In the genomic region with DNA sequence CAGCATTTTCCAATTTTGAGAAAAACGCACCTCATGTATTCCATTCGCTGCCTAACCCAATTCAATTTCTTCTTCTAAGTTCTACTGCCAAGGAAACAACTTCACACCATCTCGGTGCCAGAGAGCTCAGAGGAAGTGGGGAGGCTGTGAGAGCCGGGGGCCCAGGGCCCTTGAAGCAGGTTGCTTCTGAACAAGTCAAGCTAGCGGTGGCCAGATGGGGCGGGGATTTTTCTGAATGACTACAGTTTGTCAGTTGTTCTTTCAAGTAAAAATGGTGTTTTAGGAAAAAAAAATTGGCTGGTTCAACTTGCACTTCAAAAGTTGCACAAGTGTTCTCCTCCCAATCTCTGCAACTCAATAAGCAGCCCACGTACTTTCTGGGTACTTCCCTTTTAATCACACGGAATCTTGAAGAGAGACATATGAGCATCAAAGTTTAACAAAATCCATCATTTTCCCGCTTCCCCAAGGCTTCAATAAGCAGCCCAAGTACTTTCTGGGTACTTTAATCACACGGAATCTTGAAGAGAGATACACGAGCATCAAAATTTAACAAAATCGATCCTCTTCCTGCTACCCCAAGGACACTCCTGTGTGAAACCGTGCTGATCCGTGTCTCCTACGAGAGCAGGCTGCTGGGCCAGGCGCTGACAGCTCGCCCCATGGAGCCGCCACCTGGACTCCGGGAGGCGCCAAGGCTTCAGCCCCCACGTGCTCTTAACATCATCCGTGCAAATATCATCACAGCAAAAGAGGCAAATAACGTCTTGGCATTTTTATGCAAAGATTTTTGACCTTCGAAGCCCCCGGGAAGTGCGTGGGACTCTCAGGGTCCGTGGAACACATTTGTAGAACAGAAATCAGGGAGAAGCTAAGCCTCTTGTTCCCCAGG, we compare ENCODE assay signal across 10 cellular contexts.
DNase-seq lines count a peak whose midpoint lies in the region; ATAC-seq and TF ChIP-seq lines count a peak whose summit lies in the region.
"Had no signal": no experiment of that assay in that cellular context is flagged by ENCODE, and none has a peak within 500 bp of the region (broad histone marks: within the 10 kb centered on the region; RNA-seq: fewer than 3 reads in every experiment).

No MANE protein-coding gene starts in this region.

- no peak for TF ChIP-seq CTCF in left ventricle myocardium inferior (IDR thresholded peaks at IDR 0.05; ENCODE audit: borderline replicate concordance)

- peaks cover 37% of the 10 kb centered on the region for H3K27me3 ChIP-seq in left ventricle myocardium inferior (ENCODE audit: low read depth)

- peaks cover 50% of the 10 kb centered on the region for H3K27me3 Mint-ChIP-seq in activated T-helper 1 cell treated with anti-CD3 and anti-CD28 coated beads, Interleukin-12 subunit alpha, Interleukin-12 subunit beta, Interleukin-2, Interleukin-4 antibody, amounts not matched to agents 30 ng/mL and 10 ng/mL and 1 ng/mL, durations not matched to agents 14 hours and 24 hours and 36 hours (ENCODE audit: insufficient read depth)

- no peak overlapping the region for H3K27ac Mint-ChIP-seq in activated T-helper 1 cell treated with anti-CD3 and anti-CD28 coated beads, Interleukin-12 subunit alpha, Interleukin-12 subunit beta, Interleukin-2, Interleukin-4 antibody, amounts not matched to agents 30 ng/mL and 10 ng/mL and 1 ng/mL, durations not matched to agents 14 hours and 24 hours and 36 hours
- H3K27ac Mint-ChIP-seq: stimulated activated effector memory CD8-positive, alpha-beta T cell treated with anti-CD3 and anti-CD28 coated beads, Interleukin-12 subunit alpha, Interleukin-12 subunit beta, amount 100 ng/mL, for 72 hours had no signal

- H3K9me3 ChIP-seq in KOPT-K1 (ENCODE audit: insufficient read depth, low read length, poor library complexity, severe bottlenecking) (no peaks in the 10 kb centered on the region), left ventricle myocardium inferior (replicated peaks) (no peaks in the 10 kb centered on the region)
- H3K9me3 ChIP-seq: A549 had no signal

- no peaks in the 10 kb centered on the region for H3K36me3 ChIP-seq in KOPT-K1 (ENCODE audit: insufficient read depth, low read length)
- H3K36me3 ChIP-seq in left ventricle myocardium inferior: no peaks in the 10 kb centered on the region

- intact Hi-C loops in left ventricle myocardium inferior (cut with micrococcal nuclease): loop anchor here (2.0 to 10.0 kb wide), 3 partner anchors 121 to 412 kb away; partner anchors contain the start of gene PDE10A
- intact Hi-C loops in sciatic nerve (cut with DNase I): loop anchor here (10.0 kb wide), 1 partner anchor 405 kb away; no protein-coding TSS in a partner anchor
- intact Hi-C loops in activated T-helper 1 cell treated with anti-CD3 and anti-CD28 coated beads, Interleukin-12 subunit alpha, Interleukin-12 subunit beta, Interleukin-2, Interleukin-4 antibody, amounts not matched to agents 30 ng/mL and 10 ng/mL and 1 ng/mL, durations not matched to agents 14 hours and 24 hours and 36 hours (cut with micrococcal nuclease): loop anchor here (1.0 to 5.0 kb wide), 2 partner anchors 120 to 182 kb away; no protein-coding TSS in a partner anchor

- no peak overlapping the region for H3K4me3 Mint-ChIP-seq in activated T-helper 1 cell treated with anti-CD3 and anti-CD28 coated beads, Interleukin-12 subunit alpha, Interleukin-12 subunit beta, Interleukin-2, Interleukin-4 antibody, amounts not matched to agents 30 ng/mL and 10 ng/mL and 1 ng/mL, durations not matched to agents 14 hours and 24 hours and 36 hours
- H3K4me3 Mint-ChIP-seq: stimulated activated effector memory CD8-positive, alpha-beta T cell treated with anti-CD3 and anti-CD28 coated beads, Interleukin-12 subunit alpha, Interleukin-12 subunit beta, amount 100 ng/mL, for 72 hours had no signal

- DNase-seq in NCI-H748 (lab: John Stamatoyannopoulos, UW; ENCODE audit: unreplicated experiment) (peak; percentile 6), NCI-H748 treated with DMSO at 0.1 percent for 48 hours (lab: John Stamatoyannopoulos, UW) (no peak), left ventricle myocardium inferior (no peak), sciatic nerve (ENCODE audit: low spot score) (no peak), SIG-M5 treated with dmso at 0.1 percent for 504 hours (lab: John Stamatoyannopoulos, UW; ENCODE audit: unreplicated experiment) (no peak), AG08395 (ENCODE audit: low spot score) (no peak)
- DNase-seq in activated T-helper 1 cell treated with anti-CD3 and anti-CD28 coated beads, Interleukin-12 subunit alpha, Interleukin-12 subunit beta, Interleukin-2, Interleukin-4 antibody, amounts not matched to agents 30 ng/mL and 10 ng/mL and 1 ng/mL, durations not matched to agents 14 hours and 24 hours and 36 hours (ENCODE audit: low spot score): no peak

- peak; percentile 27 for ATAC-seq in sciatic nerve
- ATAC-seq: stimulated activated effector memory CD8-positive, alpha-beta T cell treated with anti-CD3 and anti-CD28 coated beads, Interleukin-12 subunit alpha, Interleukin-12 subunit beta, amount 100 ng/mL, for 72 hours had no signal

- peaks cover 37% of the 10 kb centered on the region for H3K4me1 ChIP-seq in left ventricle myocardium inferior

- H3K27ac ChIP-seq in KOPT-K1 (ENCODE audit: low read depth, low read length, poor library complexity, severe bottlenecking) (peak overlapping the region; percentile 53), left ventricle myocardium inferior (replicated peaks) (no peak overlapping the region)
- H3K27ac ChIP-seq: A549 had no signal

- peak overlapping the region; percentile 49 for H3K4me3 ChIP-seq in left ventricle myocardium inferior
- H3K4me3 ChIP-seq: A549 had no signal

- no peaks in the 10 kb centered on the region for H3K9me3 Mint-ChIP-seq in activated T-helper 1 cell treated with anti-CD3 and anti-CD28 coated beads, Interleukin-12 subunit alpha, Interleukin-12 subunit beta, Interleukin-2, Interleukin-4 antibody, amounts not matched to agents 30 ng/mL and 10 ng/mL and 1 ng/mL, durations not matched to agents 14 hours and 24 hours and 36 hours
- H3K9me3 Mint-ChIP-seq: stimulated activated effector memory CD8-positive, alpha-beta T cell treated with anti-CD3 and anti-CD28 coated beads, Interleukin-12 subunit alpha, Interleukin-12 subunit beta, amount 100 ng/mL, for 72 hours had no signal

- H3K4me1 Mint-ChIP-seq in activated T-helper 1 cell treated with anti-CD3 and anti-CD28 coated beads, Interleukin-12 subunit alpha, Interleukin-12 subunit beta, Interleukin-2, Interleukin-4 antibody, amounts not matched to agents 30 ng/mL and 10 ng/mL and 1 ng/mL, durations not matched to agents 14 hours and 24 hours and 36 hours (ENCODE audit: low read depth): peaks cover 12% of the 10 kb centered on the region

- H3K36me3 Mint-ChIP-seq in activated T-helper 1 cell treated with anti-CD3 and anti-CD28 coated beads, Interleukin-12 subunit alpha, Interleukin-12 subunit beta, Interleukin-2, Interleukin-4 antibody, amounts not matched to agents 30 ng/mL and 10 ng/mL and 1 ng/mL, durations not matched to agents 14 hours and 24 hours and 36 hours (ENCODE audit: low read depth): no peaks in the 10 kb centered on the region
- H3K36me3 Mint-ChIP-seq: stimulated activated effector memory CD8-positive, alpha-beta T cell treated with anti-CD3 and anti-CD28 coated beads, Interleukin-12 subunit alpha, Interleukin-12 subunit beta, amount 100 ng/mL, for 72 hours had no signal
